ENCODE assay signal across 21 cellular contexts in the genomic region with DNA sequence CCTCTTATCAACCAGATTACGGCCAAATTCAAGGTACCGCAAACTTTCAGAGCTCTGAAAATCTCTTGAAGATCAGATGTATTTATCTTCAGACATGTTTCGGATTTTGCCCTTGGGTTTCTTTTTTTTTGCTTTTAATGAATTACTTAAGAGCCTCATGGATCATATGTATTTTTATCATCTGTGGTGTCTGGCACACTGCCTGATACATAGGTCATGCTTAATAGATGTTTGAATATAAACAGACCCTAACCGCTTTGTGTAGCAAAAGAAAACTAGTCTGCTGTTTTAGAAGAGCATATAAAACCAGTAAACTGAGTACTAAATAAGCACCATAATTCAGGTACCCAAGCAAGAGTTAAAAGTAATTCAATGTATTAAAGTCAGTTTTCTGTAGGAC. TPM values are rescaled to one million over a fixed set of nuclear protein-coding genes. Genes with fewer than 3 reads are reported as not detected.
DNase-seq lines count a peak whose midpoint lies in the region; ATAC-seq and TF ChIP-seq lines count a peak whose summit lies in the region.
"Had no signal": no experiment of that assay in that cellular context is flagged by ENCODE, and none has a peak within 500 bp of the region (broad histone marks: within the 10 kb centered on the region; RNA-seq: fewer than 3 reads in every experiment).

No MANE protein-coding gene starts in this region.

- POLR2A ChIA-PET in CD4-positive, alpha-beta T cell (lab: Charles Lee): no interaction called here

- no peak for TF ChIP-seq POLR2A in prostate gland (IDR thresholded peaks at IDR 0.05)

- no peak overlapping the region for H3K4me3 ChIP-seq in prostate gland
- H3K4me3 ChIP-seq: BLaER1 treated with 17β-estradiol and CSF1 and Interleukin-3, amounts not matched to agents 10 nM and 100 nM had no signal

- DNase-seq in EH (ENCODE audit: low read depth) (peak; percentile 18), amniotic epithelial cell (ENCODE audit: low read depth) (peak; percentile 64), fibroblast of peridontal ligament (ENCODE audit: extremely low read depth) (peak; percentile 19), nephron progenitor cell (no peak), prostate gland (ENCODE audit: low spot score) (no peak), HT-29 (ENCODE audit: low spot score) (no peak)
- DNase-seq in CD4-positive, alpha-beta T cell: no peak
- DNase-seq: 8988T; CD8-positive, alpha-beta memory T cell; COR-L47; DMS 273 treated with DMSO at 0.1 percent for 48 hours; DMS53; DND-41; H9; KBM-7 had no signal

- no peak overlapping the region for H3K4me3 Mint-ChIP-seq in nephron progenitor cell
- H3K4me3 Mint-ChIP-seq in CD4-positive, alpha-beta T cell: no peak overlapping the region
- H3K4me3 Mint-ChIP-seq: B cell; CD8-positive, alpha-beta memory T cell; H9; IgD-negative memory B cell had no signal

- WGBS in prostate gland: 88% methylated on average over 4 of the region's 4 CpGs

- no peaks in the 10 kb centered on the region for H3K27me3 ChIP-seq in CD4-positive, alpha-beta T cell (ENCODE audit: control insufficient read depth, insufficient read depth, low read length)
- no peaks in the 10 kb centered on the region for H3K27me3 ChIP-seq in prostate gland (replicated peaks; ENCODE audit: insufficient read depth)
- H3K27me3 ChIP-seq: BLaER1 treated with 17β-estradiol and CSF1 and Interleukin-3, amounts not matched to agents 10 nM and 100 nM had no signal

- H3K36me3 Mint-ChIP-seq in nephron progenitor cell (ENCODE audit: low read depth): peaks cover 85% of the 10 kb centered on the region
- H3K36me3 Mint-ChIP-seq in CD4-positive, alpha-beta T cell (ENCODE audit: low read depth): peaks cover 95% of the 10 kb centered on the region

- ATAC-seq in CD4-positive, alpha-beta T cell (ENCODE audit: poor library complexity): no peak
- no peak for ATAC-seq in GM19351 (IDR thresholded peaks at IDR 0.05; ENCODE audit: unreplicated experiment)

- peaks cover 0 to 5% of the 10 kb centered on the region in 2 donors for H3K36me3 ChIP-seq in prostate gland

- no peak overlapping the region for H3K27ac ChIP-seq in CD4-positive, alpha-beta T cell (ENCODE audit: low read depth, low read length)
- peak overlapping the region in 1 of 2 donors; percentile 24 for H3K27ac ChIP-seq in prostate gland
- H3K27ac ChIP-seq: BLaER1 treated with 17β-estradiol and CSF1 and Interleukin-3, amounts not matched to agents 10 nM and 100 nM; HL-60 had no signal

- CTCF ChIA-PET in CD4-positive, alpha-beta T cell (lab: Charles Lee): interaction anchor here (1.4 kb wide), 1 partner anchor 9 kb away, joined by 3 read pairs; no protein-coding TSS in a partner anchor

- peak overlapping the region; percentile 45 for H3K27ac Mint-ChIP-seq in nephron progenitor cell
- H3K27ac Mint-ChIP-seq in CD4-positive, alpha-beta T cell: no peak overlapping the region
- H3K27ac Mint-ChIP-seq: B cell, H9, IgD-negative memory B cell had no signal

- H3K4me1 Mint-ChIP-seq in nephron progenitor cell: no peaks in the 10 kb centered on the region
- no peaks in the 10 kb centered on the region for H3K4me1 Mint-ChIP-seq in CD4-positive, alpha-beta T cell (ENCODE audit: low read depth)
- H3K4me1 Mint-ChIP-seq: B cell; CD8-positive, alpha-beta memory T cell; H9; IgD-negative memory B cell had no signal

- no peaks in the 10 kb centered on the region for H3K9me3 ChIP-seq in CD4-positive, alpha-beta T cell (ENCODE audit: control insufficient read depth, low read length)
- H3K9me3 ChIP-seq in prostate gland: no peaks in the 10 kb centered on the region
- H3K9me3 ChIP-seq: BLaER1 treated with 17β-estradiol and CSF1 and Interleukin-3, amounts not matched to agents 10 nM and 100 nM had no signal

- H3K27me3 Mint-ChIP-seq in nephron progenitor cell (ENCODE audit: low read depth, poor library complexity): no peaks in the 10 kb centered on the region
- no peaks in the 10 kb centered on the region for H3K27me3 Mint-ChIP-seq in CD4-positive, alpha-beta T cell
- H3K27me3 Mint-ChIP-seq: B cell; CD8-positive, alpha-beta memory T cell; IgD-negative memory B cell had no signal

- H3K9me3 Mint-ChIP-seq in nephron progenitor cell: no peaks in the 10 kb centered on the region
- no peaks in the 10 kb centered on the region for H3K9me3 Mint-ChIP-seq in CD4-positive, alpha-beta T cell
- H3K9me3 Mint-ChIP-seq: CD8-positive, alpha-beta memory T cell; H9; IgD-negative memory B cell had no signal

- H3K4me1 ChIP-seq in prostate gland (replicated peaks): peaks cover 3% of the 10 kb centered on the region
- H3K4me1 ChIP-seq: BLaER1 treated with 17β-estradiol and CSF1 and Interleukin-3, amounts not matched to agents 10 nM and 100 nM had no signal

- intact Hi-C loops in CD4-positive, alpha-beta T cell (cut with DNase I, micrococcal nuclease): no loop called here
- intact Hi-C loops in prostate gland (cut with DNase I): no loop called here

- TF ChIP-seq CTCF in nephron progenitor cell (IDR thresholded peaks at IDR 0.05) (no peak), prostate gland (IDR thresholded peaks at IDR 0.05) (no peak)
- TF ChIP-seq CTCF in CD4-positive, alpha-beta T cell (IDR thresholded peaks at IDR 0.05): no peak

RNA-seq across cellular contexts. Expression of a gene that starts 20.1 kb away (rescaled TPM):
- total RNA-seq in CD4-positive, alpha-beta T cell: 1 to 10 TPM; 5.6 to 7.2 TPM
- 10 to 100 TPM; 25.9 to 33.6 TPM for total RNA-seq in prostate gland
- 13.2 and 13.7 TPM in 2 replicates for total RNA-seq in HT-29 (2014; rRNA removed; shearing (Covaris generic))

RNA-seq across cellular contexts. Expression of a gene that starts 27.6 kb away (rescaled TPM):
- 10 to 100 TPM; 39.6 to 40.0 TPM for total RNA-seq in CD4-positive, alpha-beta T cell
- 10 to 100 TPM; 30.4 to 36.8 TPM for total RNA-seq in prostate gland
- total RNA-seq in HT-29 (2014; rRNA removed; shearing (Covaris generic)): 42.6 and 45.2 TPM in 2 replicates

RNA-seq across cellular contexts. Expression of a gene that starts 41.2 kb away (rescaled TPM):
- under 1 TPM; 0.08 to 0.17 TPM for total RNA-seq in CD4-positive, alpha-beta T cell
- total RNA-seq in prostate gland: 1 to 10 TPM in 1 of 2 donors, under 1 TPM in 1; 0.91 to 2.1 TPM
- not detected in 2 replicates for total RNA-seq in HT-29 (2014; rRNA removed; shearing (Covaris generic))
- total RNA-seq: A673; B cell; CD8-positive, alpha-beta memory T cell had no signal

Comparison
In these comparisons a context has a peak if more than half of its experiments do, and no peak if none do; other contexts are left out.
1. DNase-seq: peak in EH (single experiment), amniotic epithelial cell (single experiment) and fibroblast of peridontal ligament (single experiment); none in nephron progenitor cell (single experiment), CD4-positive, alpha-beta T cell (0 of 10), prostate gland (single experiment) and HT-29 (single experiment).